ENCODE assay signal across 12 cellular contexts in genomic region chr17:2844386-2844785, GRCh38. TPM values are rescaled to one million over a fixed set of nuclear protein-coding genes. Genes with fewer than 3 reads are reported as not detected.
DNase-seq lines count a peak whose midpoint lies in the region; ATAC-seq and TF ChIP-seq lines count a peak whose summit lies in the region.
"Had no signal": no experiment of that assay in that cellular context is flagged by ENCODE, and none has a peak within 500 bp of the region (broad histone marks: within the 10 kb centered on the region; RNA-seq: fewer than 3 reads in every experiment).

No MANE protein-coding gene starts in this region.

- no peak for TF ChIP-seq POLR2A in sigmoid colon (IDR thresholded peaks at IDR 0.05)

- H3K4me1 ChIP-seq in osteoblast (ENCODE audit: insufficient read depth, low read length) = peaks cover 6% of the 10 kb centered on the region
- peaks cover 0 to 20% (median 9%) of the 10 kb centered on the region in 4 donors for H3K4me1 ChIP-seq in sigmoid colon

- no peak for ATAC-seq in HG03175 (IDR thresholded peaks at IDR 0.05; ENCODE audit: unreplicated experiment)

- H3K27me3 ChIP-seq in osteoblast (ENCODE audit: insufficient read depth, low read length) = no peaks in the 10 kb centered on the region
- H3K27me3 ChIP-seq in sigmoid colon = no peaks in the 10 kb centered on the region

- no peaks in the 10 kb centered on the region for H4K20me1 ChIP-seq in osteoblast (ENCODE audit: insufficient read depth, low read length)

- H3K9me3 ChIP-seq in osteoblast (ENCODE audit: low read depth, low read length) (no peaks in the 10 kb centered on the region), sigmoid colon (no peaks in the 10 kb centered on the region)
- H3K9me3 ChIP-seq: esophagus muscularis mucosa had no signal

- TF ChIP-seq CTCF in epithelial cell of esophagus (IDR thresholded peaks at IDR 0.05; ENCODE audit: insufficient read depth, low read depth, low read length, missing control alignments) = no peak
- peak; percentile 10 for TF ChIP-seq CTCF in osteoblast (IDR thresholded peaks at IDR 0.05; ENCODE audit: extremely low read depth, low read depth, low read length)
- TF ChIP-seq CTCF in sigmoid colon (IDR thresholded peaks at IDR 0.05) = no peak

- no peak overlapping the region for H3K4me3 ChIP-seq in epithelial cell of esophagus (ENCODE audit: low read length)
- no peak overlapping the region for H3K4me3 ChIP-seq in osteoblast (ENCODE audit: insufficient read depth, low read length)
- no peak overlapping the region for H3K4me3 ChIP-seq in sigmoid colon
- H3K4me3 ChIP-seq: esophagus muscularis mucosa had no signal

- TF ChIP-seq EP300 in sigmoid colon (IDR thresholded peaks at IDR 0.05) = no peak

- H2AFZ ChIP-seq in osteoblast (ENCODE audit: low read length) = peak overlapping the region; percentile 70

- no peak overlapping the region for H3K4me2 ChIP-seq in osteoblast (ENCODE audit: insufficient read depth, low read length)

- intact Hi-C loops in sigmoid colon (cut with DNase I) = no loop called here

- WGBS in sigmoid colon, 2 donors = 14 to 60% methylated on average over 6 of the region's 6 CpGs

- no peak overlapping the region for H3K27ac ChIP-seq in osteoblast (ENCODE audit: low read depth, low read length)
- H3K27ac ChIP-seq in sigmoid colon = no peak overlapping the region
- H3K27ac ChIP-seq: esophagus muscularis mucosa had no signal

- H3K79me2 ChIP-seq in osteoblast (ENCODE audit: insufficient read depth, low read length) = no peaks in the 10 kb centered on the region

- H3K36me3 ChIP-seq in osteoblast (ENCODE audit: insufficient read depth, low read length) = no peaks in the 10 kb centered on the region
- no peaks in the 10 kb centered on the region for H3K36me3 ChIP-seq in sigmoid colon
- H3K36me3 ChIP-seq: esophagus muscularis mucosa had no signal

- peak; percentile 36 to 52 for DNase-seq in SHP77 (lab: John Stamatoyannopoulos, UW)
- no peak for DNase-seq in SHP77 treated with DMSO at 0.1 percent for 48 hours (lab: John Stamatoyannopoulos, UW)
- DNase-seq in NCI-H146 treated with DMSO at 0.1 percent for 48 hours (lab: John Stamatoyannopoulos, UW; ENCODE audit: unreplicated experiment) = peak; percentile 81
- peak; percentile 46 for DNase-seq in epithelial cell of esophagus (ENCODE audit: low read depth)
- DNase-seq in osteoblast (ENCODE audit: insufficient read length, low spot score, missing footprints) = no peak
- no peak for DNase-seq in sigmoid colon
- DNase-seq in MV-4-11 (lab: John Stamatoyannopoulos, UW) = no peak
- DNase-seq: activated gamma-delta T cell, GDM1, NCI-H1930 had no signal

RNA-seq across cellular contexts. Expression of gene RAP1GAP2, which starts 48.1 kb away (rescaled TPM):
- total RNA-seq in osteoblast = 2.7 and 2.9 TPM in 2 replicates
- 10 to 100 TPM in 2 of 4 donors, 1 to 10 TPM in 2; 4.8 to 14.7 (median 10.0) TPM for total RNA-seq in sigmoid colon
- polyA plus RNA-seq in sigmoid colon = 10 to 100 TPM in 2 of 3 donors, 1 to 10 TPM in 1; 9.6 to 13.4 (median 12.8) TPM

Comparison
In these comparisons a context has a peak if more than half of its experiments do, and no peak if none do; other contexts are left out.
1. DNase-seq: peak in SHP77 (2 of 2), NCI-H146 treated with DMSO at 0.1 percent for 48 hours (single experiment) and epithelial cell of esophagus (single experiment); none in SHP77 treated with DMSO at 0.1 percent for 48 hours (single experiment), osteoblast (single experiment), sigmoid colon (single experiment) and MV-4-11 (single experiment).